Comparison of ENCODE assay signal across 1 cellular context in the genomic region with DNA sequence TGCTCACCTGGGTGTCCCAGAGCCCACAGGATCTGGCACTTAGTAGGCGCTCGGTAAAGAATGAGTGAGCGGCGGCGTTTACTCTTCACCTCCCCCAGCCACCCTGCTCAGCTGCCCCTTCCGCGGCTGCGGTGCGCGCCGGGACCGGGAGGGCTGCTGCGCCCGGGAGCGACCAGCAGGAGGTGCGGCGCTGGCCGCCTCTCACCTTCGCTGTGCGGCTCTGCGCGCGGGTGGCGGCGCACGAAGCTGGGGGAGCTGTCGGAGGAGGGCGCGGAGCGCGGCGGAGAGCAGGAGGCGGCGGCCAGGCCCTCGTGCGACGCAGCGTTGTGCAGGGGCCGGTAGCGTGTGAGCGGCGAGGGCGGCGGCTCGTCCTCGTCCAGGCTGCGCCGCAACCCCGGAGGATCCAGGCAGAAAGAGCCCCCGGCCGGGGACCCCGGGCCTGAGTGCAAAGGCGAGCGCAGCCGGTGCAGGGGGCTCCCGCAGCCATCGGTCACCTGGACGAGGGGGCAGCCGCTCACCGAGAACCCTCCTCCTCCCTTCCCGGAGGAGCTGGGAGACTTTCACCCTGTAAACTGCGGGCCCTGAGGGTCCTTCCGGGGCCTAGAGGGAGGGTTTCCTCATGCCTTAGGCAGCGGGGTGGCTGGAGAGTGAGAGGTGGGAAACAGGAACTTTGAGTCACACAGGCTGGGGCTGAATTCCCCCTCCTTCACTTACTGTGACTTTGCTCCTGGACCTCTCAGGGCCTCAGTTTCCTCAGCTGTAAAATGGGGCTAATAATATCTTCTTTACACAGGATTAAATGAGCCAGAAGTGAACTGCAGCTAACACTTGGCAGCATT.
TF ChIP-seq lines count a peak whose summit lies in the region.

No MANE protein-coding gene starts in this region.

TF ChIP-seq in GM12878, 131 proteins besides CTCF, POLR2A, EP300 and RAD21:
- TF ChIP-seq, protein P1, sequence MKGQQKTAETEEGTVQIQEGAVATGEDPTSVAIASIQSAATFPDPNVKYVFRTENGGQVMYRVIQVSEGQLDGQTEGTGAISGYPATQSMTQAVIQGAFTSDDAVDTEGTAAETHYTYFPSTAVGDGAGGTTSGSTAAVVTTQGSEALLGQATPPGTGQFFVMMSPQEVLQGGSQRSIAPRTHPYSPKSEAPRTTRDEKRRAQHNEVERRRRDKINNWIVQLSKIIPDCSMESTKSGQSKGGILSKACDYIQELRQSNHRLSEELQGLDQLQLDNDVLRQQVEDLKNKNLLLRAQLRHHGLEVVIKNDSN (IDR thresholded peaks at IDR 0.05; ENCODE audit: borderline replicate concordance, extremely low read length, insufficient read depth, low read depth, low read length): no peak
- TF ChIP-seq NRF1 (conservative IDR thresholded peaks at IDR 0.05; ENCODE audit: low read depth, low read length): no peak
- no peak for TF ChIP-seq EED (IDR thresholded peaks at IDR 0.05; ENCODE audit: low read depth)
- peak in 1 of 2 experiments; percentile 46; a peak in 1 of 4 replicates for TF ChIP-seq BHLHE40 (IDR thresholded peaks at IDR 0.05; ENCODE audit: borderline replicate concordance in 1 of 2, low read depth in 2 of 2, low read length in 1 of 2)
- TF ChIP-seq, protein P2, sequence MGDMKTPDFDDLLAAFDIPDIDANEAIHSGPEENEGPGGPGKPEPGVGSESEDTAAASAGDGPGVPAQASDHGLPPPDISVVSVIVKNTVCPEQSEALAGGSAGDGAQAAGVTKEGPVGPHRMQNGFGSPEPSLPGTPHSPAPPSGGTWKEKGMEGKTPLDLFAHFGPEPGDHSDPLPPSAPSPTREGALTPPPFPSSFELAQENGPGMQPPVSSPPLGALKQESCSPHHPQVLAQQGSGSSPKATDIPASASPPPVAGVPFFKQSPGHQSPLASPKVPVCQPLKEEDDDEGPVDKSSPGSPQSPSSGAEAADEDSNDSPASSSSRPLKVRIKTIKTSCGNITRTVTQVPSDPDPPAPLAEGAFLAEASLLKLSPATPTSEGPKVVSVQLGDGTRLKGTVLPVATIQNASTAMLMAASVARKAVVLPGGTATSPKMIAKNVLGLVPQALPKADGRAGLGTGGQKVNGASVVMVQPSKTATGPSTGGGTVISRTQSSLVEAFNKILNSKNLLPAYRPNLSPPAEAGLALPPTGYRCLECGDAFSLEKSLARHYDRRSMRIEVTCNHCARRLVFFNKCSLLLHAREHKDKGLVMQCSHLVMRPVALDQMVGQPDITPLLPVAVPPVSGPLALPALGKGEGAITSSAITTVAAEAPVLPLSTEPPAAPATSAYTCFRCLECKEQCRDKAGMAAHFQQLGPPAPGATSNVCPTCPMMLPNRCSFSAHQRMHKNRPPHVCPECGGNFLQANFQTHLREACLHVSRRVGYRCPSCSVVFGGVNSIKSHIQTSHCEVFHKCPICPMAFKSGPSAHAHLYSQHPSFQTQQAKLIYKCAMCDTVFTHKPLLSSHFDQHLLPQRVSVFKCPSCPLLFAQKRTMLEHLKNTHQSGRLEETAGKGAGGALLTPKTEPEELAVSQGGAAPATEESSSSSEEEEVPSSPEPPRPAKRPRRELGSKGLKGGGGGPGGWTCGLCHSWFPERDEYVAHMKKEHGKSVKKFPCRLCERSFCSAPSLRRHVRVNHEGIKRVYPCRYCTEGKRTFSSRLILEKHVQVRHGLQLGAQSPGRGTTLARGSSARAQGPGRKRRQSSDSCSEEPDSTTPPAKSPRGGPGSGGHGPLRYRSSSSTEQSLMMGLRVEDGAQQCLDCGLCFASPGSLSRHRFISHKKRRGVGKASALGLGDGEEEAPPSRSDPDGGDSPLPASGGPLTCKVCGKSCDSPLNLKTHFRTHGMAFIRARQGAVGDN (IDR thresholded peaks at IDR 0.05): 0 out of 2 replicates have a peak, but pooled peaks have one; percentile 20
- TF ChIP-seq BACH1 (IDR thresholded peaks at IDR 0.05; ENCODE audit: borderline replicate concordance): peak; percentile 45; the same call in 1 of the 2 replicates
- TF ChIP-seq, protein P3, sequence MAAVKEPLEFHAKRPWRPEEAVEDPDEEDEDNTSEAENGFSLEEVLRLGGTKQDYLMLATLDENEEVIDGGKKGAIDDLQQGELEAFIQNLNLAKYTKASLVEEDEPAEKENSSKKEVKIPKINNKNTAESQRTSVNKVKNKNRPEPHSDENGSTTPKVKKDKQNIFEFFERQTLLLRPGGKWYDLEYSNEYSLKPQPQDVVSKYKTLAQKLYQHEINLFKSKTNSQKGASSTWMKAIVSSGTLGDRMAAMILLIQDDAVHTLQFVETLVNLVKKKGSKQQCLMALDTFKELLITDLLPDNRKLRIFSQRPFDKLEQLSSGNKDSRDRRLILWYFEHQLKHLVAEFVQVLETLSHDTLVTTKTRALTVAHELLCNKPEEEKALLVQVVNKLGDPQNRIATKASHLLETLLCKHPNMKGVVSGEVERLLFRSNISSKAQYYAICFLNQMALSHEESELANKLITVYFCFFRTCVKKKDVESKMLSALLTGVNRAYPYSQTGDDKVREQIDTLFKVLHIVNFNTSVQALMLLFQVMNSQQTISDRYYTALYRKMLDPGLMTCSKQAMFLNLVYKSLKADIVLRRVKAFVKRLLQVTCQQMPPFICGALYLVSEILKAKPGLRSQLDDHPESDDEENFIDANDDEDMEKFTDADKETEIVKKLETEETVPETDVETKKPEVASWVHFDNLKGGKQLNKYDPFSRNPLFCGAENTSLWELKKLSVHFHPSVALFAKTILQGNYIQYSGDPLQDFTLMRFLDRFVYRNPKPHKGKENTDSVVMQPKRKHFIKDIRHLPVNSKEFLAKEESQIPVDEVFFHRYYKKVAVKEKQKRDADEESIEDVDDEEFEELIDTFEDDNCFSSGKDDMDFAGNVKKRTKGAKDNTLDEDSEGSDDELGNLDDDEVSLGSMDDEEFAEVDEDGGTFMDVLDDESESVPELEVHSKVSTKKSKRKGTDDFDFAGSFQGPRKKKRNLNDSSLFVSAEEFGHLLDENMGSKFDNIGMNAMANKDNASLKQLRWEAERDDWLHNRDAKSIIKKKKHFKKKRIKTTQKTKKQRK (IDR thresholded peaks at IDR 0.05; ENCODE audit: low read depth, low read length): no peak
- no peak for TF ChIP-seq NBN (IDR thresholded peaks at IDR 0.05)
- TF ChIP-seq, protein P4, sequence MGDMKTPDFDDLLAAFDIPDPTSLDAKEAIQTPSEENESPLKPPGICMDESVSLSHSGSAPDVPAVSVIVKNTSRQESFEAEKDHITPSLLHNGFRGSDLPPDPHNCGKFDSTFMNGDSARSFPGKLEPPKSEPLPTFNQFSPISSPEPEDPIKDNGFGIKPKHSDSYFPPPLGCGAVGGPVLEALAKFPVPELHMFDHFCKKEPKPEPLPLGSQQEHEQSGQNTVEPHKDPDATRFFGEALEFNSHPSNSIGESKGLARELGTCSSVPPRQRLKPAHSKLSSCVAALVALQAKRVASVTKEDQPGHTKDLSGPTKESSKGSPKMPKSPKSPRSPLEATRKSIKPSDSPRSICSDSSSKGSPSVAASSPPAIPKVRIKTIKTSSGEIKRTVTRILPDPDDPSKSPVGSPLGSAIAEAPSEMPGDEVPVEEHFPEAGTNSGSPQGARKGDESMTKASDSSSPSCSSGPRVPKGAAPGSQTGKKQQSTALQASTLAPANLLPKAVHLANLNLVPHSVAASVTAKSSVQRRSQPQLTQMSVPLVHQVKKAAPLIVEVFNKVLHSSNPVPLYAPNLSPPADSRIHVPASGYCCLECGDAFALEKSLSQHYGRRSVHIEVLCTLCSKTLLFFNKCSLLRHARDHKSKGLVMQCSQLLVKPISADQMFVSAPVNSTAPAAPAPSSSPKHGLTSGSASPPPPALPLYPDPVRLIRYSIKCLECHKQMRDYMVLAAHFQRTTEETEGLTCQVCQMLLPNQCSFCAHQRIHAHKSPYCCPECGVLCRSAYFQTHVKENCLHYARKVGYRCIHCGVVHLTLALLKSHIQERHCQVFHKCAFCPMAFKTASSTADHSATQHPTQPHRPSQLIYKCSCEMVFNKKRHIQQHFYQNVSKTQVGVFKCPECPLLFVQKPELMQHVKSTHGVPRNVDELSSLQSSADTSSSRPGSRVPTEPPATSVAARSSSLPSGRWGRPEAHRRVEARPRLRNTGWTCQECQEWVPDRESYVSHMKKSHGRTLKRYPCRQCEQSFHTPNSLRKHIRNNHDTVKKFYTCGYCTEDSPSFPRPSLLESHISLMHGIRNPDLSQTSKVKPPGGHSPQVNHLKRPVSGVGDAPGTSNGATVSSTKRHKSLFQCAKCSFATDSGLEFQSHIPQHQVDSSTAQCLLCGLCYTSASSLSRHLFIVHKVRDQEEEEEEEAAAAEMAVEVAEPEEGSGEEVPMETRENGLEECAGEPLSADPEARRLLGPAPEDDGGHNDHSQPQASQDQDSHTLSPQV (IDR thresholded peaks at IDR 0.05): 0 out of 2 replicates have a peak, but pooled peaks have one; percentile 44
- no peak for TF ChIP-seq TCF7 (IDR thresholded peaks at IDR 0.05; ENCODE audit: borderline replicate concordance)
- no peak for TF ChIP-seq PAX8 (IDR thresholded peaks at IDR 0.05)
- no peak for TF ChIP-seq SUZ12 (IDR thresholded peaks at IDR 0.05; ENCODE audit: unreplicated experiment)
- 0 out of 2 replicates have a peak, but pooled peaks have one; percentile 26 for TF ChIP-seq SMARCA5 (IDR thresholded peaks at IDR 0.05)
- TF ChIP-seq IKZF1 (conservative IDR thresholded peaks at IDR 0.05): peak; percentile 63
- TF ChIP-seq ZNF217 (IDR thresholded peaks at IDR 0.05): peak; percentile 37; the same call in 1 of the 2 replicates
- no peak for TF ChIP-seq IRF4 (IDR thresholded peaks at IDR 0.05; ENCODE audit: low read depth, low read length)
- TF ChIP-seq, protein P5, sequence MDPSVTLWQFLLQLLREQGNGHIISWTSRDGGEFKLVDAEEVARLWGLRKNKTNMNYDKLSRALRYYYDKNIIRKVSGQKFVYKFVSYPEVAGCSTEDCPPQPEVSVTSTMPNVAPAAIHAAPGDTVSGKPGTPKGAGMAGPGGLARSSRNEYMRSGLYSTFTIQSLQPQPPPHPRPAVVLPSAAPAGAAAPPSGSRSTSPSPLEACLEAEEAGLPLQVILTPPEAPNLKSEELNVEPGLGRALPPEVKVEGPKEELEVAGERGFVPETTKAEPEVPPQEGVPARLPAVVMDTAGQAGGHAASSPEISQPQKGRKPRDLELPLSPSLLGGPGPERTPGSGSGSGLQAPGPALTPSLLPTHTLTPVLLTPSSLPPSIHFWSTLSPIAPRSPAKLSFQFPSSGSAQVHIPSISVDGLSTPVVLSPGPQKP (IDR thresholded peaks at IDR 0.05; ENCODE audit: low read depth, low read length): no peak
- TF ChIP-seq TBL1XR1 (IDR thresholded peaks at IDR 0.05; ENCODE audit: low read depth, low read length): no peak
- peak; percentile 77; the same call in 1 of the 2 replicates for TF ChIP-seq LARP7 (IDR thresholded peaks at IDR 0.05)
- peak; percentile 65 for TF ChIP-seq HDAC6 (IDR thresholded peaks at IDR 0.05; ENCODE audit: unreplicated experiment)
- TF ChIP-seq RBBP5 (conservative IDR thresholded peaks at IDR 0.05): no peak
- 0 out of 2 replicates have a peak, but pooled peaks have one; percentile 24 for TF ChIP-seq NR2F1 (conservative IDR thresholded peaks at IDR 0.05)
- TF ChIP-seq HDAC2 (IDR thresholded peaks at IDR 0.05): no peak
- no peak for TF ChIP-seq EGR1 (IDR thresholded peaks at IDR 0.05; ENCODE audit: borderline replicate concordance in 1 of 2, low read depth in 2 of 2, low read length in 2 of 2)
- peak; percentile 28; the same call in 1 of the 2 replicates for TF ChIP-seq SMC3 (IDR thresholded peaks at IDR 0.05; ENCODE audit: borderline replicate concordance, low read length)
- TF ChIP-seq, protein P6, sequence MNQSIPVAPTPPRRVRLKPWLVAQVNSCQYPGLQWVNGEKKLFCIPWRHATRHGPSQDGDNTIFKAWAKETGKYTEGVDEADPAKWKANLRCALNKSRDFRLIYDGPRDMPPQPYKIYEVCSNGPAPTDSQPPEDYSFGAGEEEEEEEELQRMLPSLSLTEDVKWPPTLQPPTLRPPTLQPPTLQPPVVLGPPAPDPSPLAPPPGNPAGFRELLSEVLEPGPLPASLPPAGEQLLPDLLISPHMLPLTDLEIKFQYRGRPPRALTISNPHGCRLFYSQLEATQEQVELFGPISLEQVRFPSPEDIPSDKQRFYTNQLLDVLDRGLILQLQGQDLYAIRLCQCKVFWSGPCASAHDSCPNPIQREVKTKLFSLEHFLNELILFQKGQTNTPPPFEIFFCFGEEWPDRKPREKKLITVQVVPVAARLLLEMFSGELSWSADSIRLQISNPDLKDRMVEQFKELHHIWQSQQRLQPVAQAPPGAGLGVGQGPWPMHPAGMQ (IDR thresholded peaks at IDR 0.05; ENCODE audit: borderline replicate concordance): no peak
- TF ChIP-seq CHD1 (IDR thresholded peaks at IDR 0.05; ENCODE audit: low read depth, low read length): no peak
- TF ChIP-seq FOXK2 (IDR thresholded peaks at IDR 0.05): no peak
- peak; percentile 67; the same call in 1 of the 2 replicates for TF ChIP-seq GATAD2B (conservative IDR thresholded peaks at IDR 0.05; ENCODE audit: low read depth)
